Comparison of ENCODE assay signal across 14 cellular contexts in genomic region chr14:61566537-61567225, GRCh38.
A peak's percentile ranks its signal among the peaks of the same experiment; 100 is the strongest.
DNase-seq lines count a peak whose midpoint lies in the region; ATAC-seq and TF ChIP-seq lines count a peak whose summit lies in the region.
"Had no signal": no experiment of that assay in that cellular context is flagged by ENCODE, and none has a peak within 500 bp of the region (broad histone marks: within the 10 kb centered on the region; RNA-seq: fewer than 3 reads in every experiment).

No MANE protein-coding gene starts in this region.

- no peak for TF ChIP-seq CTCF in osteoblast (IDR thresholded peaks at IDR 0.05; ENCODE audit: extremely low read depth, low read depth, low read length)
- TF ChIP-seq CTCF in GM13976 (IDR thresholded peaks at IDR 0.05; ENCODE audit: borderline replicate concordance, control extremely low read depth, extremely low read depth, insufficient read depth, missing control alignments): no peak
- TF ChIP-seq CTCF in testis (IDR thresholded peaks at IDR 0.05): no peak
- no peak for TF ChIP-seq CTCF in GM10248 (IDR thresholded peaks at IDR 0.05; ENCODE audit: control extremely low read depth, extremely low read depth, low read depth, missing control alignments)

- no peak for TF ChIP-seq POLR2A in testis (IDR thresholded peaks at IDR 0.05)

- peak overlapping the region; percentile 87 to 99 (median 94); a peak in 21 of 22 replicates for H3K27ac ChIP-seq in BLaER1 treated with 17β-estradiol and CSF1 and Interleukin-3, amounts not matched to agents 10 nM and 100 nM
- H3K27ac ChIP-seq in osteoblast (ENCODE audit: low read depth, low read length): peak overlapping the region; percentile 97
- H3K27ac ChIP-seq in testis: no peak overlapping the region

- peaks cover 39% of the 10 kb centered on the region for H3K79me2 ChIP-seq in osteoblast (ENCODE audit: insufficient read depth, low read length)

- CTCF ChIA-PET in GM10248 (lab: Yijun Ruan, JAX): interaction anchor here (0.6 to 2.2 kb wide), 5 partner anchors 9 to 35 kb away, joined by 3 to 8 read pairs (median 3); no protein-coding TSS in a partner anchor

- DNase-seq in NCI-H748 (lab: John Stamatoyannopoulos, UW; ENCODE audit: unreplicated experiment) (peak; percentile 83), dermis blood vessel endothelial cell (peak; percentile 52), osteoblast (ENCODE audit: insufficient read length, low spot score, missing footprints) (peak; percentile 92), GM13976 (ENCODE audit: low spot score) (no peak), testis (no peak), GM10248 (ENCODE audit: extremely low spot score) (no peak)
- DNase-seq: activated B cell treated with CpG ODN at 0.5 μM for 24 hours; DMS 273 treated with DMSO at 0.1 percent for 48 hours; GOT3; MV-4-11; stimulated activated CD8-positive, alpha-beta memory T cell treated with anti-CD3 and anti-CD28 coated beads, Interleukin-4, amount 100 ng/mL, for 48 hours had no signal

- H2AFZ ChIP-seq in osteoblast (ENCODE audit: low read length): no peak overlapping the region

- peak overlapping the region in 9 of 11 experiments; percentile 1 to 46 (median 29); a peak in 9 of 22 replicates for H3K9ac ChIP-seq in BLaER1 treated with 17β-estradiol and CSF1 and Interleukin-3, amounts not matched to agents 10 nM and 100 nM

- no peaks in the 10 kb centered on the region for H3K27me3 ChIP-seq in BLaER1 treated with 17β-estradiol and CSF1 and Interleukin-3, amounts not matched to agents 10 nM and 100 nM
- no peaks in the 10 kb centered on the region for H3K27me3 ChIP-seq in osteoblast (ENCODE audit: insufficient read depth, low read length)
- H3K27me3 ChIP-seq in testis: no peaks in the 10 kb centered on the region

- intact Hi-C loops in testis (cut with DNase I; ENCODE audit: low total_unique reads): no loop called here

- H3K36me3 ChIP-seq in BLaER1 treated with 17β-estradiol and CSF1 and Interleukin-3, amounts not matched to agents 10 nM and 100 nM: no peaks in the 10 kb centered on the region
- H3K36me3 ChIP-seq in osteoblast (ENCODE audit: insufficient read depth, low read length) (no peaks in the 10 kb centered on the region), testis (ENCODE audit: low read depth, missing control alignments) (no peaks in the 10 kb centered on the region)

- POLR2A ChIA-PET in GM10248 (lab: Yijun Ruan, JAX): interaction anchor here (0.7 kb wide), 1 partner anchor 128 kb away, joined by 3 read pairs; the partner anchor contains the start of gene HIF1A

- in situ Hi-C loops in GM13976 (cut with MboI; ENCODE audit: low sequenced_read_pairs, unreplicated experiment): no loop called here

- peaks cover 94 to 100% (median 100%) of the 10 kb centered on the region in 10 experiments for H3K4me1 ChIP-seq in BLaER1 treated with 17β-estradiol and CSF1 and Interleukin-3, amounts not matched to agents 10 nM and 100 nM
- H3K4me1 ChIP-seq in osteoblast (ENCODE audit: insufficient read depth, low read length) (peaks cover 97% of the 10 kb centered on the region), testis (peaks cover 33% of the 10 kb centered on the region)

- WGBS in testis, 2 donors: 75 to 84% methylated on average over 2 of the region's 2 CpGs

- no peaks in the 10 kb centered on the region; a peak in 1 of 22 replicates for H3K9me3 ChIP-seq in BLaER1 treated with 17β-estradiol and CSF1 and Interleukin-3, amounts not matched to agents 10 nM and 100 nM (replicated peaks in 1 of 11)
- H3K9me3 ChIP-seq in osteoblast (ENCODE audit: low read depth, low read length): no peaks in the 10 kb centered on the region
- no peaks in the 10 kb centered on the region for H3K9me3 ChIP-seq in testis

- no peak overlapping the region for H3K4me3 ChIP-seq in BLaER1 treated with 17β-estradiol and CSF1 and Interleukin-3, amounts not matched to agents 10 nM and 100 nM
- no peak overlapping the region for H3K4me3 ChIP-seq in osteoblast (ENCODE audit: insufficient read depth, low read length)
- no peak overlapping the region for H3K4me3 ChIP-seq in testis

- ATAC-seq in GM21423 (IDR thresholded peaks at IDR 0.05; ENCODE audit: unreplicated experiment): no peak
- ATAC-seq: esophagus mucosa had no signal

- no peaks in the 10 kb centered on the region for H4K20me1 ChIP-seq in BLaER1 treated with 17β-estradiol and CSF1 and Interleukin-3, amounts not matched to agents 10 nM and 100 nM
- H4K20me1 ChIP-seq in osteoblast (ENCODE audit: insufficient read depth, low read length): no peaks in the 10 kb centered on the region

- peak overlapping the region; percentile 21 to 98 (median 88); a peak in 21 of 22 replicates for H3K4me2 ChIP-seq in BLaER1 treated with 17β-estradiol and CSF1 and Interleukin-3, amounts not matched to agents 10 nM and 100 nM
- peak overlapping the region; percentile 35 for H3K4me2 ChIP-seq in osteoblast (ENCODE audit: insufficient read depth, low read length)

Comparison
In these comparisons a context has a peak if more than half of its experiments do, and no peak if none do; other contexts are left out.
1. H3K27ac ChIP-seq: peak in BLaER1 treated with 17β-estradiol and CSF1 and Interleukin-3, amounts not matched to agents 10 nM and 100 nM (11 of 11) and osteoblast (single experiment); none in testis (0 of 2).
2. DNase-seq: peak in NCI-H748 (single experiment), dermis blood vessel endothelial cell (single experiment) and osteoblast (single experiment); none in GM13976 (single experiment), testis (single experiment) and GM10248 (single experiment).